Comparison of ENCODE assay signal across 11 cellular contexts in genomic region chr1:167752219-167752985, GRCh38.
DNase-seq lines count a peak whose midpoint lies in the region.
"Had no signal": no experiment of that assay in that cellular context is flagged by ENCODE, and none has a peak within 500 bp of the region (broad histone marks: within the 10 kb centered on the region; RNA-seq: fewer than 3 reads in every experiment).

No MANE protein-coding gene starts in this region.

- no peak overlapping the region for H3K9ac ChIP-seq in subcutaneous abdominal adipose tissue (ENCODE audit: low read length in 5 of 5)

- no peak for DNase-seq in activated T-cell treated with anti-CD3 and anti-CD28 coated beads, Interleukin-2, amount 50 U/mL, for 24 hours
- no peak for DNase-seq in activated T-cell treated with anti-CD3 and anti-CD28 coated beads for 4 hours
- peak; percentile 57 for DNase-seq in NAMALWA (ENCODE audit: low spot score)
- peak; percentile 73 for DNase-seq in fibroblast of peridontal ligament (ENCODE audit: extremely low read depth)
- no peak for DNase-seq in stimulated activated CD4-positive, alpha-beta T cell treated with anti-CD3 and anti-CD28 coated beads, Interleukin-4, amount 100 ng/mL, for 4 hours
- DNase-seq in SKM-1 treated with dmso at 0.1 percent for 144 hours (lab: John Stamatoyannopoulos, UW; ENCODE audit: unreplicated experiment) = no peak
- no peak for DNase-seq in SHP77 (lab: John Stamatoyannopoulos, UW)
- DNase-seq: activated naive CD4-positive, alpha-beta T cell; heart left ventricle; right cardiac atrium had no signal

- no peaks in the 10 kb centered on the region for H3K27me3 Mint-ChIP-seq in activated T-cell treated with anti-CD3 and anti-CD28 coated beads, Interleukin-2, amount 50 U/mL, for 24 hours

- no peaks in the 10 kb centered on the region for H3K27me3 ChIP-seq in subcutaneous abdominal adipose tissue (ENCODE audit: control insufficient read depth in 5 of 5, insufficient read depth in 4 of 5, low read length in 5 of 5)
- H3K27me3 ChIP-seq: heart left ventricle had no signal

- H3K27ac ChIP-seq in subcutaneous abdominal adipose tissue (ENCODE audit: low read depth, low read length) = peak overlapping the region; percentile 86

- H3K36me3 ChIP-seq in subcutaneous abdominal adipose tissue (ENCODE audit: control insufficient read depth in 5 of 5, insufficient read depth in 5 of 5, low read length in 5 of 5) = no peaks in the 10 kb centered on the region
- H3K36me3 ChIP-seq: heart left ventricle had no signal

- H3K4me3 ChIP-seq in subcutaneous abdominal adipose tissue (ENCODE audit: low read depth in 1 of 5, low read length in 5 of 5) = peak overlapping the region in 1 of 5 donors; percentile 17
- H3K4me3 ChIP-seq: heart left ventricle had no signal

- H3K4me3 Mint-ChIP-seq in activated T-cell treated with anti-CD3 and anti-CD28 coated beads, Interleukin-2, amount 50 U/mL, for 24 hours = no peak overlapping the region

- H3K27ac Mint-ChIP-seq in activated T-cell treated with anti-CD3 and anti-CD28 coated beads, Interleukin-2, amount 50 U/mL, for 24 hours = peak overlapping the region; percentile 19

- no peaks in the 10 kb centered on the region for H3K36me3 Mint-ChIP-seq in activated T-cell treated with anti-CD3 and anti-CD28 coated beads, Interleukin-2, amount 50 U/mL, for 24 hours (ENCODE audit: low read depth)

- H3K9me3 ChIP-seq in subcutaneous abdominal adipose tissue (ENCODE audit: control insufficient read depth in 5 of 5, low read length in 5 of 5) = no peaks in the 10 kb centered on the region
- H3K9me3 ChIP-seq: heart left ventricle had no signal

- peaks cover 19% of the 10 kb centered on the region for H3K4me1 Mint-ChIP-seq in activated T-cell treated with anti-CD3 and anti-CD28 coated beads, Interleukin-2, amount 50 U/mL, for 24 hours (ENCODE audit: low read depth)

- H3K9me3 Mint-ChIP-seq in activated T-cell treated with anti-CD3 and anti-CD28 coated beads, Interleukin-2, amount 50 U/mL, for 24 hours = no peaks in the 10 kb centered on the region

- H3K4me1 ChIP-seq in subcutaneous abdominal adipose tissue (ENCODE audit: control insufficient read depth in 5 of 5, insufficient read depth in 5 of 5, low read length in 5 of 5) = peaks cover 5 to 48% (median 29%) of the 10 kb centered on the region in 5 donors

Comparison
In these comparisons a context has a peak if more than half of its experiments do, and no peak if none do; other contexts are left out.
1. DNase-seq: peak in NAMALWA (single experiment) and fibroblast of peridontal ligament (single experiment); none in activated T-cell treated with anti-CD3 and anti-CD28 coated beads, Interleukin-2, amount 50 U/mL, for 24 hours (single experiment), activated T-cell treated with anti-CD3 and anti-CD28 coated beads for 4 hours (single experiment), stimulated activated CD4-positive, alpha-beta T cell treated with anti-CD3 and anti-CD28 coated beads, Interleukin-4, amount 100 ng/mL, for 4 hours (0 of 2), SKM-1 treated with dmso at 0.1 percent for 144 hours (single experiment) and SHP77 (0 of 2).